In genomic region chr3:143119974-143120715, GRCh38 we compare ENCODE assay signal across 8 cellular contexts. TPM values are rescaled to one million over a fixed set of nuclear protein-coding genes. Genes with fewer than 3 reads are reported as not detected.
DNase-seq lines count a peak whose midpoint lies in the region; TF ChIP-seq lines count a peak whose summit lies in the region.

No MANE protein-coding gene starts in this region.

- H3K9me3 Mint-ChIP-seq in glutamatergic neuron (ENCODE audit: unreplicated experiment): peaks cover 6% of the 10 kb centered on the region

- no peak overlapping the region for H3K23ac ChIP-seq in trophoblast cell (ENCODE audit: low read length)

- H4K8ac ChIP-seq in trophoblast cell (ENCODE audit: low read depth, low read length): no peak overlapping the region

- WGBS in trophoblast cell (ENCODE audit: extremely low coverage, insufficient coverage, insufficient read length): no CpG with 5 or more reads among the region's 85 CpGs

- no peak overlapping the region for H2BK120ac ChIP-seq in trophoblast cell (ENCODE audit: insufficient read depth, low read length, poor library complexity)

- peak overlapping the region; percentile 99 for H3K4me2 ChIP-seq in trophoblast cell (ENCODE audit: low read length)

- H3K9me3 ChIP-seq in trophoblast cell (ENCODE audit: insufficient read depth, low read depth, low read length): peaks cover 9% of the 10 kb centered on the region

- H3K36me3 ChIP-seq in trophoblast cell (ENCODE audit: control insufficient read depth in 1 of 2, insufficient read depth in 2 of 2, low read length in 2 of 2): no peaks in the 10 kb centered on the region

- no peaks in the 10 kb centered on the region for H3K79me1 ChIP-seq in trophoblast cell (ENCODE audit: low read length)

- H4K91ac ChIP-seq in trophoblast cell (ENCODE audit: low read depth, low read length): no peak overlapping the region

- H4K12ac ChIP-seq in trophoblast cell (ENCODE audit: low read depth, low read length): no peak overlapping the region

- H3K4me3 Mint-ChIP-seq in glutamatergic neuron (ENCODE audit: unreplicated experiment): peak overlapping the region; percentile 90

- peaks cover 13 to 16% of the 10 kb centered on the region in 2 experiments for H3K4me1 ChIP-seq in trophoblast cell (ENCODE audit: control insufficient read depth in 1 of 2, insufficient read depth in 2 of 2, low read length in 2 of 2)

- peak overlapping the region; percentile 62 for H3K27ac Mint-ChIP-seq in glutamatergic neuron (ENCODE audit: unreplicated experiment)

- H2AFZ ChIP-seq in trophoblast cell (ENCODE audit: insufficient read depth, low read length, poor library complexity): peak overlapping the region; percentile 84

- CTCF ChIA-PET in HEK293T (lab: Yijun Ruan, JAX): interaction anchor here (0.5 kb wide), 1 partner anchor 75 kb away, joined by 3 read pairs; no protein-coding TSS in a partner anchor

- no peaks in the 10 kb centered on the region for H3K79me2 ChIP-seq in trophoblast cell (ENCODE audit: control insufficient read depth, insufficient read depth, low read length, poor library complexity)

- H2BK5ac ChIP-seq in trophoblast cell (ENCODE audit: low read depth, low read length, poor library complexity): no peak overlapping the region

- TF ChIP-seq CTCF in GM12875 (IDR thresholded peaks at IDR 0.05; ENCODE audit: borderline replicate concordance, insufficient read depth, low read depth, low read length) (peak; percentile 19; the same call in 1 of the 2 replicates), glutamatergic neuron (IDR thresholded peaks at IDR 0.05; ENCODE audit: partially characterized antibody, unreplicated experiment) (no peak)

- H3K36me3 Mint-ChIP-seq in glutamatergic neuron (ENCODE audit: unreplicated experiment): no peaks in the 10 kb centered on the region

- no peak overlapping the region for H2BK12ac ChIP-seq in trophoblast cell (ENCODE audit: low read length)

- no peak overlapping the region for H3K4ac ChIP-seq in trophoblast cell (ENCODE audit: low read depth, low read length)

- H3K27ac ChIP-seq in trophoblast cell (ENCODE audit: low read depth, low read length): no peak overlapping the region

- H2AK5ac ChIP-seq in trophoblast cell (ENCODE audit: low read length): no peak overlapping the region

- H3K14ac ChIP-seq in trophoblast cell (ENCODE audit: low read length): no peak overlapping the region

- peaks cover 27% of the 10 kb centered on the region for H3K27me3 ChIP-seq in trophoblast cell (ENCODE audit: insufficient read depth, low read length)

- H3K4me3 ChIP-seq in GM12875 (ENCODE audit: low read depth, low read length) (peak overlapping the region; percentile 98), trophoblast cell (ENCODE audit: low read depth, low read length) (peak overlapping the region; percentile 74)

- H3K4me1 Mint-ChIP-seq in glutamatergic neuron (ENCODE audit: low read depth, unreplicated experiment): peaks cover 23% of the 10 kb centered on the region

- no peak overlapping the region for H3K18ac ChIP-seq in trophoblast cell (ENCODE audit: low read length)

- H3K9ac ChIP-seq in trophoblast cell (ENCODE audit: low read length): no peak overlapping the region

- H3K27me3 Mint-ChIP-seq in glutamatergic neuron (ENCODE audit: unreplicated experiment): peaks cover 11% of the 10 kb centered on the region

- POLR2A ChIA-PET in HEK293T (lab: Yijun Ruan, JAX): no interaction called here

- DNase-seq in HEK293T (ENCODE audit: extremely low spot score) (peak; percentile 61), NCI-H2227 (lab: John Stamatoyannopoulos, UW; ENCODE audit: unreplicated experiment) (peak; percentile 50), glutamatergic neuron (peak; percentile 63), trophoblast cell (peak in 1 of 2 donors; percentile 35), inferior parietal cortex (ENCODE audit: extremely low spot score) (no peak), NCI-H128 (lab: John Stamatoyannopoulos, UW; ENCODE audit: unreplicated experiment) (no peak)
- peak; percentile 73 for DNase-seq in activated effector memory CD4-positive, alpha-beta T cell treated with anti-CD3 and anti-CD28 coated beads, Interleukin-2, amount 50 U/mL, for 16 hours

TF ChIP-seq in HEK293T, 16 proteins besides CTCF, POLR2A, EP300 and RAD21:
- TF ChIP-seq CTBP1 (IDR thresholded peaks at IDR 0.05; ENCODE audit: borderline replicate concordance) (0 out of 2 replicates have a peak, but pooled peaks have one; percentile 46), L3MBTL2 (conservative IDR thresholded peaks at IDR 0.05) (peak; percentile 22; the same call in 1 of the 2 replicates), PKNOX1 (IDR thresholded peaks at IDR 0.05) (no peak)

RNA-seq across cellular contexts. Expression of gene CHST2, which starts 0.6 kb away (rescaled TPM):
- 51.7 TPM for total RNA-seq in glutamatergic neuron (ENCODE audit: unreplicated experiment)
- polyA plus RNA-seq in trophoblast cell (2013): 2.3 and 2.5 TPM in 2 replicates

Comparison
In these comparisons a context has a peak if more than half of its experiments do, and no peak if none do; other contexts are left out.
1. DNase-seq: peak in HEK293T (single experiment), NCI-H2227 (single experiment), activated effector memory CD4-positive, alpha-beta T cell treated with anti-CD3 and anti-CD28 coated beads, Interleukin-2, amount 50 U/mL, for 16 hours (single experiment) and glutamatergic neuron (single experiment); none in inferior parietal cortex (single experiment) and NCI-H128 (single experiment).